In the genomic region with DNA sequence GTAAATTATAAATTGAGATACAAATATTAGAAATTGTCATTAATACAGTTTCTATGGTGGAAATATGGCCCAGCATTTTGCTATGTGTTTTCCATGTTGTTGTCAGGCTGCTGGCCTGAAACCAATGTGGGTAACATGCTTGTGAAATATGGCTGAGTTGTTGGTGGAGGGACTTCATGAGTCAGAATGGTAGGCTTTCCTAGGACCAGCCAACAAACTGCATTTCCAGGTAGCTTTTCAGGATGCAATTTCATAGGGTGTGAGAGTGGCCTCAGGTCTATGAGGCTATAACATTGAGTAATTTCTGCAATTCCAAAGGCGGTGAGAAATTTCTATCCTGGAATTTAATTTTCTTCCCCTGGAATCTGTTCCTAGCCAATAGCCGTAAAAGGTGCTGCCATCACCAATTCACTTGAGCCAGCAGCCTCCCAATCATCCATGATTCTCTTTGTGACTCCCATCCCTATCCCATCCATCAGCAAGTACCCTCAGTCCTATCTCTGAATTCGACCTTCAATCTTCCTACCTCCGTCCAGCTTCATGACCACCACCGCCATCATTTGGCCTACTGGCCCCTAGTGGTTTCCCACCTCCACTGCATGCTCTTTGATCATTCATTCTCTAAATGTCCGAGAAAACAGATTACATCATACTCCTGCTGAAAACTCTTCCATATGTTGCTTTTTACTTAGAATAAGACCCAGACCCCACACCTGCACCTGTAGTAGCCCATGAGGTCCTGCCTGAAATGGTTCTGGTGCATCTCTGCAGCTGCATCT, we compare ENCODE assay signal across 1 cellular context.
TF ChIP-seq lines count a peak whose summit lies in the region.

No MANE protein-coding gene starts in this region.

TF ChIP-seq in H1, 55 proteins besides CTCF, POLR2A, EP300 and RAD21 (continued from another document):
- TF ChIP-seq SUZ12 (IDR thresholded peaks at IDR 0.05; ENCODE audit: low read length), result no peak
- TF ChIP-seq, protein P1, sequence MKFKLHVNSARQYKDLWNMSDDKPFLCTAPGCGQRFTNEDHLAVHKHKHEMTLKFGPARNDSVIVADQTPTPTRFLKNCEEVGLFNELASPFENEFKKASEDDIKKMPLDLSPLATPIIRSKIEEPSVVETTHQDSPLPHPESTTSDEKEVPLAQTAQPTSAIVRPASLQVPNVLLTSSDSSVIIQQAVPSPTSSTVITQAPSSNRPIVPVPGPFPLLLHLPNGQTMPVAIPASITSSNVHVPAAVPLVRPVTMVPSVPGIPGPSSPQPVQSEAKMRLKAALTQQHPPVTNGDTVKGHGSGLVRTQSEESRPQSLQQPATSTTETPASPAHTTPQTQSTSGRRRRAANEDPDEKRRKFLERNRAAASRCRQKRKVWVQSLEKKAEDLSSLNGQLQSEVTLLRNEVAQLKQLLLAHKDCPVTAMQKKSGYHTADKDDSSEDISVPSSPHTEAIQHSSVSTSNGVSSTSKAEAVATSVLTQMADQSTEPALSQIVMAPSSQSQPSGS (IDR thresholded peaks at IDR 0.05; ENCODE audit: low read length), result peak; percentile 48; the same call in 1 of the 2 replicates
